ENCODE assay signal across 25 cellular contexts in genomic region chr9:29203216-29203930, GRCh38. TPM values are rescaled to one million over a fixed set of nuclear protein-coding genes. Genes with fewer than 3 reads are reported as not detected.
"Had no signal": no experiment of that assay in that cellular context is flagged by ENCODE, and none has a peak within 500 bp of the region (broad histone marks: within the 10 kb centered on the region; RNA-seq: fewer than 3 reads in every experiment).

No MANE protein-coding gene starts in this region.

- H3K4me1 ChIP-seq: left ventricle myocardium inferior, prostate gland, transverse colon, uterus had no signal

- H3K9me3 ChIP-seq: left ventricle myocardium inferior, neutrophil, ovary, prostate gland, transverse colon, uterus had no signal

- ATAC-seq: activated CD4-positive, CD25-positive, alpha-beta regulatory T cell treated with anti-CD3 and anti-CD28 coated beads, Interleukin-2, amount 50 U/mL, for 24 hours; activated CD8-positive, alpha-beta memory T cell treated with anti-CD3 and anti-CD28 coated beads, Interleukin-2, amount 10 ng/mL, durations not matched to agents 7 days and 5 days; activated CD8-positive, alpha-beta T cell treated with anti-CD3 and anti-CD28 coated beads for 36 hours; natural killer cell treated with Interleukin-12 subunit alpha and Interleukin-12 subunit beta and Interleukin-15 and Interleukin-18, amount 100 ng/mL, for 72 hours; right cardiac atrium; stimulated activated effector memory CD8-positive, alpha-beta T cell treated with anti-CD3 and anti-CD28 coated beads, Interleukin-12 subunit alpha, Interleukin-12 subunit beta, amount 100 ng/mL, for 72 hours had no signal

- H3K27ac ChIP-seq: left ventricle myocardium inferior, neutrophil, ovary, prostate gland, transverse colon, uterus, VCaP had no signal

- DNase-seq: activated CD4-positive, alpha-beta T cell treated with anti-CD3 and anti-CD28 coated beads, Interleukin-2, amount 10 ng/mL, durations not matched to agents 24 days and 14 days; activated CD8-positive, alpha-beta memory T cell treated with anti-CD3 and anti-CD28 coated beads, Interleukin-2, amount 10 ng/mL, durations not matched to agents 7 days and 5 days; activated CD8-positive, alpha-beta T cell treated with anti-CD3 and anti-CD28 coated beads for 36 hours; activated effector memory CD4-positive, alpha-beta T cell treated with anti-CD3 and anti-CD28 coated beads, Interleukin-2, amount 50 U/mL, for 16 hours; activated naive CD4-positive, alpha-beta T cell treated with anti-CD3 and anti-CD28 coated beads, Interleukin-2, amount 10 ng/mL, durations not matched to agents 7 days and 5 days; activated T-cell treated with anti-CD3 and anti-CD28 coated beads for 4 hours; dermis blood vessel endothelial cell; effector CD8-positive, alpha-beta T cell; foreskin melanocyte; glutamatergic neuron; hippocampal formation; kidney glomerular epithelial cell; left ventricle myocardium inferior; ovary; right cardiac atrium; stimulated activated CD4-positive, alpha-beta T cell treated with anti-CD3 and anti-CD28 coated beads, Interleukin-1b, Interleukin-23, amount 100 ng/mL, for 48 hours; transverse colon; uterus had no signal

- H3K36me3 ChIP-seq: left ventricle myocardium inferior, neutrophil, ovary, prostate gland, transverse colon, uterus had no signal

- H3K4me3 ChIP-seq: left ventricle myocardium inferior, ovary, prostate gland, transverse colon, uterus had no signal

- H3K27me3 ChIP-seq: neutrophil, ovary, uterus had no signal

RNA-seq across cellular contexts. Expression of gene LINGO2, which starts 10.0 kb away (rescaled TPM):
- total RNA-seq: activated CD4-positive, alpha-beta T cell treated with anti-CD3 and anti-CD28 coated beads, Interleukin-2, amount 10 ng/mL, durations not matched to agents 24 days and 14 days; activated CD8-positive, alpha-beta memory T cell treated with anti-CD3 and anti-CD28 coated beads, Interleukin-2, amount 10 ng/mL, durations not matched to agents 7 days and 5 days; activated CD8-positive, alpha-beta T cell treated with anti-CD3 and anti-CD28 coated beads for 36 hours; cardiac septum; left ventricle myocardium inferior had no signal
- polyA plus RNA-seq: right cardiac atrium had no signal
